ENCODE assay signal across 20 cellular contexts in genomic region chr22:33474587-33474986, GRCh38.
"Had no signal": no experiment of that assay in that cellular context is flagged by ENCODE, and none has a peak within 500 bp of the region (broad histone marks: within the 10 kb centered on the region; RNA-seq: fewer than 3 reads in every experiment).

No MANE protein-coding gene starts in this region.

- H3K4me3 Mint-ChIP-seq: dendritic cell treated with granulocyte-macrophage colony-stimulating factor and Interleukin-4, amounts not matched to agents 40 ng/mL and 50 ng/mL, for 4 days; memory B cell; mesothelial cell of epicardium; natural killer cell; neural progenitor cell had no signal

- ATAC-seq: left cardiac atrium; lower lobe of right lung; natural killer cell; pancreas; right cardiac atrium; stimulated activated naive CD8-positive, alpha-beta T cell treated with anti-CD3 and anti-CD28 coated beads, Interleukin-15, Interleukin-2, amounts not matched to agents 100 U/mL and 50 U/mL, for 24 hours; upper lobe of right lung had no signal

- DNase-seq: esophagus squamous epithelium; foreskin fibroblast; head of caudate nucleus; kidney; left cardiac atrium; left ventricle myocardium inferior; lower lobe of right lung; natural killer cell; nucleus accumbens; pancreas; right cardiac atrium; stimulated activated CD4-positive, alpha-beta T cell treated with anti-CD3 and anti-CD28 coated beads, Interleukin-2, amount 100 ng/mL, for 48 hours; stimulated activated naive CD8-positive, alpha-beta T cell treated with anti-CD3 and anti-CD28 coated beads, Interleukin-15, Interleukin-2, amounts not matched to agents 100 U/mL and 50 U/mL, for 24 hours; tibial artery; upper lobe of right lung had no signal

- H3K27me3 Mint-ChIP-seq: dendritic cell treated with granulocyte-macrophage colony-stimulating factor and Interleukin-4, amounts not matched to agents 40 ng/mL and 50 ng/mL, for 4 days; progenitor cell of endocrine pancreas had no signal

- H3K9me3 Mint-ChIP-seq: dendritic cell treated with granulocyte-macrophage colony-stimulating factor and Interleukin-4, amounts not matched to agents 40 ng/mL and 50 ng/mL, for 4 days; mesothelial cell of epicardium; natural killer cell; neural progenitor cell had no signal

- H3K36me3 Mint-ChIP-seq: mesothelial cell of epicardium, natural killer cell, neural progenitor cell had no signal

- H3K27ac Mint-ChIP-seq: dendritic cell treated with granulocyte-macrophage colony-stimulating factor and Interleukin-4, amounts not matched to agents 40 ng/mL and 50 ng/mL, for 4 days; memory B cell; mesothelial cell of epicardium; natural killer cell; neural progenitor cell; progenitor cell of endocrine pancreas had no signal

- H3K4me1 Mint-ChIP-seq: natural killer cell had no signal
